ENCODE assay signal across 12 cellular contexts in genomic region chr1:40390857-40391256, GRCh38. TPM values are rescaled to one million over a fixed set of nuclear protein-coding genes. Genes with fewer than 3 reads are reported as not detected.
DNase-seq lines count a peak whose midpoint lies in the region; ATAC-seq and TF ChIP-seq lines count a peak whose summit lies in the region.
"Had no signal": no experiment of that assay in that cellular context is flagged by ENCODE, and none has a peak within 500 bp of the region (broad histone marks: within the 10 kb centered on the region; RNA-seq: fewer than 3 reads in every experiment).

No MANE protein-coding gene starts in this region.

- H3K9ac ChIP-seq in adipocyte (ENCODE audit: low read length) (peak overlapping the region; percentile 59), mucosa of rectum (ENCODE audit: low read depth in 1 of 2, low read length in 2 of 2) (peak overlapping the region in 1 of 2 donors; percentile 0)

- ATAC-seq in GM21723 (IDR thresholded peaks at IDR 0.05; ENCODE audit: unreplicated experiment): no peak

- H3K27me3 ChIP-seq in adipocyte (replicated peaks; ENCODE audit: control insufficient read depth, insufficient read depth, low read length): no peaks in the 10 kb centered on the region
- H3K27me3 ChIP-seq in mucosa of rectum (ENCODE audit: control insufficient read depth in 2 of 2, insufficient read depth in 2 of 2, low read length in 2 of 2): no peaks in the 10 kb centered on the region
- H3K27me3 ChIP-seq in transverse colon: no peaks in the 10 kb centered on the region
- H3K27me3 ChIP-seq: SJCRH30 had no signal

- H3K4me3 Mint-ChIP-seq in activated naive CD4-positive, alpha-beta T cell treated with anti-CD3 and anti-CD28 coated beads, Interleukin-2, amount 10 ng/mL, durations not matched to agents 7 days and 5 days: no peak overlapping the region

- WGBS in transverse colon (ENCODE audit: low coverage in 1 of 2), 2 donors: 85 to 93% methylated on average over 2 to 3 of the region's 3 CpGs

- peak overlapping the region; percentile 42 for H3K4me3 ChIP-seq in adipocyte (ENCODE audit: low read length)
- no peak overlapping the region for H3K4me3 ChIP-seq in mucosa of rectum (ENCODE audit: low read length in 2 of 2)
- H3K4me3 ChIP-seq in transverse colon: no peak overlapping the region
- H3K4me3 ChIP-seq: SJCRH30 had no signal

- H3K4me1 ChIP-seq in adipocyte (ENCODE audit: control insufficient read depth, insufficient read depth, low read length) (peaks cover 45% of the 10 kb centered on the region), mucosa of rectum (ENCODE audit: control insufficient read depth in 2 of 2, insufficient read depth in 2 of 2, low read length in 2 of 2) (peaks cover 18 to 28% of the 10 kb centered on the region in 2 donors), transverse colon (peaks cover 14 to 87% (median 30%) of the 10 kb centered on the region in 4 donors)

- in situ Hi-C loops in transverse colon (cut with MboI; ENCODE audit: low pct_ligation_motif_present in 1 of 4, low pct_unique_long_range_greater_than_20kb in 1 of 4, low sequenced_read_pairs in 3 of 4): no loop called here

- intact Hi-C loops in transverse colon (cut with DNase I; ENCODE audit: low total_unique reads): no loop called here

- H3K27me3 Mint-ChIP-seq in activated naive CD4-positive, alpha-beta T cell treated with anti-CD3 and anti-CD28 coated beads, Interleukin-2, amount 10 ng/mL, durations not matched to agents 7 days and 5 days: no peaks in the 10 kb centered on the region

- peaks cover 48% of the 10 kb centered on the region for H3K36me3 Mint-ChIP-seq in activated naive CD4-positive, alpha-beta T cell treated with anti-CD3 and anti-CD28 coated beads, Interleukin-2, amount 10 ng/mL, durations not matched to agents 7 days and 5 days

- H3K9me3 ChIP-seq in adipocyte (ENCODE audit: control insufficient read depth, low read length): no peaks in the 10 kb centered on the region
- H3K9me3 ChIP-seq in mucosa of rectum (ENCODE audit: control insufficient read depth in 2 of 2, low read length in 2 of 2): no peaks in the 10 kb centered on the region
- H3K9me3 ChIP-seq in transverse colon: no peaks in the 10 kb centered on the region
- H3K9me3 ChIP-seq: SJCRH30 had no signal

- H3K27ac ChIP-seq in mucosa of rectum (ENCODE audit: low read depth in 2 of 2, low read length in 2 of 2): peak overlapping the region; percentile 79
- H3K27ac ChIP-seq in transverse colon: peak overlapping the region; percentile 81 to 90 (median 84)
- H3K27ac ChIP-seq: SJCRH30 had no signal

- no peak for TF ChIP-seq EP300 in transverse colon (IDR thresholded peaks at IDR 0.05; ENCODE audit: low read depth)

- H3K27ac Mint-ChIP-seq in activated naive CD4-positive, alpha-beta T cell treated with anti-CD3 and anti-CD28 coated beads, Interleukin-2, amount 10 ng/mL, durations not matched to agents 7 days and 5 days: peak overlapping the region; percentile 96

- peaks cover 91% of the 10 kb centered on the region for H3K4me1 Mint-ChIP-seq in activated naive CD4-positive, alpha-beta T cell treated with anti-CD3 and anti-CD28 coated beads, Interleukin-2, amount 10 ng/mL, durations not matched to agents 7 days and 5 days

- no peak for TF ChIP-seq CTCF in transverse colon (IDR thresholded peaks at IDR 0.05)

- no peaks in the 10 kb centered on the region for H3K9me3 Mint-ChIP-seq in activated naive CD4-positive, alpha-beta T cell treated with anti-CD3 and anti-CD28 coated beads, Interleukin-2, amount 10 ng/mL, durations not matched to agents 7 days and 5 days

- no peak for DNase-seq in activated naive CD4-positive, alpha-beta T cell treated with anti-CD3 and anti-CD28 coated beads, Interleukin-2, amount 10 ng/mL, durations not matched to agents 7 days and 5 days
- no peak for DNase-seq in activated naive CD4-positive, alpha-beta T cell treated with anti-CD3 and anti-CD28 coated beads, Interleukin-2, amount 50 U/mL, for 16 hours
- no peak for DNase-seq in adipocyte (ENCODE audit: low read depth)
- no peak for DNase-seq in transverse colon
- no peak for DNase-seq in globus pallidus (ENCODE audit: low spot score)
- DNase-seq in stimulated activated CD4-positive, alpha-beta T cell treated with anti-CD3 and anti-CD28 coated beads, Interleukin-15, amount 100 ng/mL, for 24 hours: no peak
- DNase-seq: activated CD4-positive, alpha-beta T cell treated with anti-CD3 and anti-CD28 coated beads for 4 hours; NCI-H1048; NCI-H526; SJCRH30 had no signal

- H3K36me3 ChIP-seq in adipocyte (ENCODE audit: control insufficient read depth, insufficient read depth, low read length, severe bottlenecking) (no peaks in the 10 kb centered on the region), mucosa of rectum (ENCODE audit: control insufficient read depth in 2 of 2, insufficient read depth in 2 of 2, low read length in 2 of 2) (peaks cover 0 to 3% of the 10 kb centered on the region in 2 donors), transverse colon (no peaks in the 10 kb centered on the region)
- H3K36me3 ChIP-seq: SJCRH30 had no signal

- no peak for TF ChIP-seq POLR2A in transverse colon (IDR thresholded peaks at IDR 0.05)

- CTCF ChIA-PET in activated naive CD4-positive, alpha-beta T cell treated with anti-CD3 and anti-CD28 coated beads, Interleukin-2, amount 10 ng/mL, durations not matched to agents 7 days and 5 days (lab: Charles Lee): interaction anchor here (1.3 to 4.5 kb wide), 2 partner anchors 13 to 53 kb away, joined by 3 to 23 read pairs; no protein-coding TSS in a partner anchor

RNA-seq across cellular contexts. Expression of gene SMAP2, which starts 17.3 kb away (rescaled TPM):
- total RNA-seq in transverse colon: 10 to 100 TPM; 20.1 to 47.0 (median 33.8) TPM

RNA-seq across cellular contexts. Expression of gene ZFP69B, which starts 59.4 kb away (rescaled TPM):
- total RNA-seq in transverse colon: 1 to 10 TPM in 1 of 4 donors, under 1 TPM in 1, not detected in 2; 0.68 to 1.9 TPM
